In genomic region chr11:68780829-68781228, GRCh38 we compare ENCODE assay signal across 13 cellular contexts. TPM values are rescaled to one million over a fixed set of nuclear protein-coding genes. Genes with fewer than 3 reads are reported as not detected.
DNase-seq lines count a peak whose midpoint lies in the region; ATAC-seq and TF ChIP-seq lines count a peak whose summit lies in the region.
"Had no signal": no experiment of that assay in that cellular context is flagged by ENCODE, and none has a peak within 500 bp of the region (broad histone marks: within the 10 kb centered on the region; RNA-seq: fewer than 3 reads in every experiment).

No MANE protein-coding gene starts in this region.

- H2BK12ac ChIP-seq in H9 (ENCODE audit: insufficient read length, low read depth, low read length): no peak overlapping the region

- H3K4me1 Mint-ChIP-seq in H9: peaks cover 7 to 8% of the 10 kb centered on the region in 2 experiments
- peaks cover 2% of the 10 kb centered on the region for H3K4me1 Mint-ChIP-seq in activated CD8-positive, alpha-beta memory T cell treated with anti-CD3 and anti-CD28 coated beads, Interleukin-2, amount 10 ng/mL, durations not matched to agents 7 days and 5 days
- H3K4me1 Mint-ChIP-seq: activated naive CD8-positive, alpha-beta T cell treated with anti-CD3 and anti-CD28 coated beads, Interleukin-2, amount 10 ng/mL, durations not matched to agents 7 days and 5 days had no signal

- H3K4me1 ChIP-seq in BE2C (peaks cover 8% of the 10 kb centered on the region), H9 (ENCODE audit: insufficient read depth, low read length) (peaks cover 3% of the 10 kb centered on the region; the same call in 1 of the 2 replicates), adrenal gland (replicated peaks in 1 of 2) (peaks cover 0 to 3% of the 10 kb centered on the region in 2 donors), iPS DF 6.9 (ENCODE audit: control insufficient read depth, insufficient read depth, low read length) (no peaks in the 10 kb centered on the region), foreskin keratinocyte (no peaks in the 10 kb centered on the region)

- peak; percentile 74 for DNase-seq in BE2C
- DNase-seq in H9: peak; percentile 83
- peak in 6 of 7 donors; percentile 71 to 84 (median 78) for DNase-seq in adrenal gland
- DNase-seq in iPS DF 6.9 (ENCODE audit: low read depth, low spot score): peak; percentile 37
- no peak for DNase-seq in NK-92 (lab: John Stamatoyannopoulos, UW; ENCODE audit: unreplicated experiment)
- DNase-seq in foreskin keratinocyte: no peak
- DNase-seq in activated CD8-positive, alpha-beta memory T cell treated with anti-CD3 and anti-CD28 coated beads, Interleukin-2, amount 10 ng/mL, durations not matched to agents 7 days and 5 days: no peak
- DNase-seq: activated naive CD8-positive, alpha-beta T cell treated with anti-CD3 and anti-CD28 coated beads, Interleukin-2, amount 10 ng/mL, durations not matched to agents 7 days and 5 days; CD4-positive, alpha-beta memory T cell; stimulated activated CD4-positive, alpha-beta T cell treated with anti-CD3 and anti-CD28 coated beads, Interleukin-2, amount 100 ng/mL, for 48 hours had no signal

- H2BK5ac ChIP-seq in H9 (ENCODE audit: insufficient read length, low read length): no peak overlapping the region

- H2BK20ac ChIP-seq in H9 (ENCODE audit: low read depth, low read length, poor library complexity, severe bottlenecking): no peak overlapping the region

- no peak overlapping the region for H3K4me3 ChIP-seq in BE2C (ENCODE audit: low read depth, low read length)
- no peak overlapping the region for H3K4me3 ChIP-seq in adrenal gland
- no peak overlapping the region for H3K4me3 ChIP-seq in iPS DF 6.9 (ENCODE audit: low read length)
- H3K4me3 ChIP-seq: thoracic aorta had no signal

- no peaks in the 10 kb centered on the region for H3K79me1 ChIP-seq in H9 (ENCODE audit: insufficient read depth, low read depth, low read length, poor library complexity, severe bottlenecking)

- no peaks in the 10 kb centered on the region for H3K23me2 ChIP-seq in H9 (ENCODE audit: insufficient read length, low read depth, low read length, poor library complexity, severe bottlenecking)

- H3K4ac ChIP-seq in H9 (ENCODE audit: low read depth, low read length): no peak overlapping the region

- no peaks in the 10 kb centered on the region for H3K27me3 Mint-ChIP-seq in H9 (ENCODE audit: low read depth)
- H3K27me3 Mint-ChIP-seq in activated CD8-positive, alpha-beta memory T cell treated with anti-CD3 and anti-CD28 coated beads, Interleukin-2, amount 10 ng/mL, durations not matched to agents 7 days and 5 days: no peaks in the 10 kb centered on the region
- H3K27me3 Mint-ChIP-seq: activated naive CD8-positive, alpha-beta T cell treated with anti-CD3 and anti-CD28 coated beads, Interleukin-2, amount 10 ng/mL, durations not matched to agents 7 days and 5 days; CD4-positive, alpha-beta memory T cell had no signal

- CTCF ChIA-PET in activated CD8-positive, alpha-beta memory T cell treated with anti-CD3 and anti-CD28 coated beads, Interleukin-2, amount 10 ng/mL, durations not matched to agents 7 days and 5 days (lab: Charles Lee): interaction anchor here (1.1 kb wide), 1 partner anchor 18 kb away, joined by 3 read pairs; no protein-coding TSS in a partner anchor

- H4K20me1 ChIP-seq in H9 (ENCODE audit: control insufficient read depth, insufficient read depth, insufficient read length): no peaks in the 10 kb centered on the region

- no CpG with 5 or more reads among the region's 4 CpGs for WGBS in H9 (ENCODE audit: extremely low coverage, insufficient read length, low lambda C conversion rate)
- WGBS in adrenal gland, 4 donors: 51 to 86% (median 73%) methylated on average over 1 to 4 of the region's 4 CpGs
- WGBS in iPS DF 6.9 (ENCODE audit: insufficient coverage, insufficient read length): no CpG with 5 or more reads among the region's 4 CpGs

- peaks cover 0 to 7% (median 0%) of the 10 kb centered on the region in 3 experiments; a peak in 1 of 7 replicates for H3K36me3 Mint-ChIP-seq in H9 (ENCODE audit: insufficient read depth in 1 of 3, low read depth in 3 of 3)
- peaks cover 34% of the 10 kb centered on the region for H3K36me3 Mint-ChIP-seq in activated CD8-positive, alpha-beta memory T cell treated with anti-CD3 and anti-CD28 coated beads, Interleukin-2, amount 10 ng/mL, durations not matched to agents 7 days and 5 days

- H3K79me2 ChIP-seq in H9 (ENCODE audit: insufficient read depth, low read length): no peaks in the 10 kb centered on the region

- H2BK120ac ChIP-seq in H9 (ENCODE audit: low read depth, low read length, poor library complexity, severe bottlenecking): no peak overlapping the region

- H2AFZ ChIP-seq in H9 (ENCODE audit: low read length): peak overlapping the region; percentile 9

- no peak overlapping the region for H2AK5ac ChIP-seq in H9 (ENCODE audit: insufficient read length, low read length)

- H3K4me2 ChIP-seq in H9 (ENCODE audit: insufficient read depth, insufficient read length, low read length): no peak overlapping the region

- H3K9ac ChIP-seq in H9 (ENCODE audit: extremely low read depth, insufficient read length, low read length): no peak overlapping the region

- H3K14ac ChIP-seq in H9 (ENCODE audit: insufficient read depth, low read length): no peak overlapping the region

- no peak overlapping the region for H3T11ph ChIP-seq in H9 (ENCODE audit: low read length)

- H3K27me3 ChIP-seq in BE2C (no peaks in the 10 kb centered on the region), H9 (ENCODE audit: insufficient read depth, low read length) (no peaks in the 10 kb centered on the region), adrenal gland (no peaks in the 10 kb centered on the region), iPS DF 6.9 (ENCODE audit: control insufficient read depth, insufficient read depth, low read length) (no peaks in the 10 kb centered on the region), foreskin keratinocyte (no peaks in the 10 kb centered on the region)

- H3K9me3 Mint-ChIP-seq in H9: no peaks in the 10 kb centered on the region; a peak in 1 of 5 replicates
- H3K9me3 Mint-ChIP-seq in activated CD8-positive, alpha-beta memory T cell treated with anti-CD3 and anti-CD28 coated beads, Interleukin-2, amount 10 ng/mL, durations not matched to agents 7 days and 5 days (ENCODE audit: low read depth): no peaks in the 10 kb centered on the region
- H3K9me3 Mint-ChIP-seq: activated naive CD8-positive, alpha-beta T cell treated with anti-CD3 and anti-CD28 coated beads, Interleukin-2, amount 10 ng/mL, durations not matched to agents 7 days and 5 days; CD4-positive, alpha-beta memory T cell had no signal

- no peak overlapping the region for H4K5ac ChIP-seq in H9 (ENCODE audit: insufficient read length, low read depth, low read length)

- no peak for TF ChIP-seq POLR2A in adrenal gland (IDR thresholded peaks at IDR 0.05)

- H3K9me3 ChIP-seq in BE2C (no peaks in the 10 kb centered on the region), H9 (ENCODE audit: control insufficient read depth, low read depth, low read length) (no peaks in the 10 kb centered on the region), adrenal gland (replicated peaks in 1 of 3) (no peaks in the 10 kb centered on the region), iPS DF 6.9 (ENCODE audit: control insufficient read depth, insufficient read depth, low read length) (no peaks in the 10 kb centered on the region)
- H3K9me3 ChIP-seq: thoracic aorta had no signal

- H3K23ac ChIP-seq in H9 (ENCODE audit: insufficient read length, low read depth, low read length): no peak overlapping the region

- peak overlapping the region in 2 of 3 experiments; percentile 86 to 92; a peak in 4 of 7 replicates for H3K27ac Mint-ChIP-seq in H9
- no peak overlapping the region for H3K27ac Mint-ChIP-seq in activated CD8-positive, alpha-beta memory T cell treated with anti-CD3 and anti-CD28 coated beads, Interleukin-2, amount 10 ng/mL, durations not matched to agents 7 days and 5 days
- H3K27ac Mint-ChIP-seq: activated naive CD8-positive, alpha-beta T cell treated with anti-CD3 and anti-CD28 coated beads, Interleukin-2, amount 10 ng/mL, durations not matched to agents 7 days and 5 days had no signal

- no peak overlapping the region for H3K4me3 Mint-ChIP-seq in H9
- H3K4me3 Mint-ChIP-seq in activated CD8-positive, alpha-beta memory T cell treated with anti-CD3 and anti-CD28 coated beads, Interleukin-2, amount 10 ng/mL, durations not matched to agents 7 days and 5 days: no peak overlapping the region
- H3K4me3 Mint-ChIP-seq: activated naive CD8-positive, alpha-beta T cell treated with anti-CD3 and anti-CD28 coated beads, Interleukin-2, amount 10 ng/mL, durations not matched to agents 7 days and 5 days; CD4-positive, alpha-beta memory T cell had no signal

- H3K27ac ChIP-seq in H9 (ENCODE audit: insufficient read length, low read depth, low read length): no peak overlapping the region
- no peak overlapping the region for H3K27ac ChIP-seq in adrenal gland
- no peak overlapping the region for H3K27ac ChIP-seq in iPS DF 6.9 (ENCODE audit: low read length)
- H3K27ac ChIP-seq in foreskin keratinocyte: no peak overlapping the region
- H3K27ac ChIP-seq: thoracic aorta had no signal

- no peak overlapping the region for H4K8ac ChIP-seq in H9 (replicated peaks; ENCODE audit: insufficient read length, low read depth, low read length)

- H2BK15ac ChIP-seq in H9 (ENCODE audit: low read depth, low read length): no peak overlapping the region

- TF ChIP-seq CTCF in BE2C (IDR thresholded peaks at IDR 0.05; ENCODE audit: low read depth, low read length): no peak
- TF ChIP-seq CTCF in H9 (conservative IDR thresholded peaks at IDR 0.05): no peak
- TF ChIP-seq CTCF in adrenal gland (IDR thresholded peaks at IDR 0.05): no peak
- TF ChIP-seq CTCF in foreskin keratinocyte (conservative IDR thresholded peaks at IDR 0.05): no peak

- no peak overlapping the region for H4K91ac ChIP-seq in H9 (ENCODE audit: insufficient read length, low read depth, low read length)

- intact Hi-C loops in adrenal gland (cut with DNase I): no loop called here

- H3K56ac ChIP-seq in H9 (ENCODE audit: insufficient read length, low read depth, low read length): no peak overlapping the region

- H3K18ac ChIP-seq in H9 (ENCODE audit: insufficient read length, low read depth, low read length): no peak overlapping the region

- H3K36me3 ChIP-seq in BE2C (peaks cover 5% of the 10 kb centered on the region), adrenal gland (replicated peaks in 1 of 2) (peaks cover 0 to 90% of the 10 kb centered on the region in 2 donors), iPS DF 6.9 (ENCODE audit: control insufficient read depth, insufficient read depth, low read length) (no peaks in the 10 kb centered on the region)

- ATAC-seq in HG03432 (IDR thresholded peaks at IDR 0.05; ENCODE audit: unreplicated experiment) (no peak), foreskin keratinocyte (no peak)
- ATAC-seq in activated CD8-positive, alpha-beta memory T cell treated with anti-CD3 and anti-CD28 coated beads, Interleukin-2, amount 10 ng/mL, durations not matched to agents 7 days and 5 days: no peak

RNA-seq across cellular contexts. Expression of gene TESMIN, which starts 29.5 kb away (rescaled TPM):
- 2.3 TPM for polyA plus RNA-seq in BE2C (2012; ENCODE audit: insufficient read depth, insufficient read length, low read depth)
- total RNA-seq in H9 (2021) (42.1 and 45.2 TPM in 2 replicates), adrenal gland (1 to 10 TPM in 7 of 8 donors, under 1 TPM in 1; 0.42 to 6.6 (median 3.1) TPM), foreskin keratinocyte (5.0 and 6.3 TPM in 2 replicates)
- polyA plus RNA-seq in adrenal gland (1 to 10 TPM in 2 of 3 donors, under 1 TPM in 1; 0.71 to 1.8 (median 1.4) TPM), foreskin keratinocyte (5.2 and 6.5 TPM in 2 replicates)
- 10 to 100 TPM in 1 of 2 experiments, 1 to 10 TPM in 1; 3.3 to 11.8 TPM for total RNA-seq in activated CD8-positive, alpha-beta memory T cell treated with anti-CD3 and anti-CD28 coated beads, Interleukin-2, amount 10 ng/mL, durations not matched to agents 7 days and 5 days
- total RNA-seq: osteoblast had no signal

Comparison
In these comparisons a context has a peak if more than half of its experiments do, and no peak if none do; other contexts are left out.
1. DNase-seq: peak in BE2C (single experiment), H9 (single experiment), adrenal gland (6 of 7) and iPS DF 6.9 (single experiment); none in NK-92 (single experiment), foreskin keratinocyte (0 of 2) and activated CD8-positive, alpha-beta memory T cell treated with anti-CD3 and anti-CD28 coated beads, Interleukin-2, amount 10 ng/mL, durations not matched to agents 7 days and 5 days (single experiment).